17 cellular contexts compared by ENCODE assay signal in the genomic region with DNA sequence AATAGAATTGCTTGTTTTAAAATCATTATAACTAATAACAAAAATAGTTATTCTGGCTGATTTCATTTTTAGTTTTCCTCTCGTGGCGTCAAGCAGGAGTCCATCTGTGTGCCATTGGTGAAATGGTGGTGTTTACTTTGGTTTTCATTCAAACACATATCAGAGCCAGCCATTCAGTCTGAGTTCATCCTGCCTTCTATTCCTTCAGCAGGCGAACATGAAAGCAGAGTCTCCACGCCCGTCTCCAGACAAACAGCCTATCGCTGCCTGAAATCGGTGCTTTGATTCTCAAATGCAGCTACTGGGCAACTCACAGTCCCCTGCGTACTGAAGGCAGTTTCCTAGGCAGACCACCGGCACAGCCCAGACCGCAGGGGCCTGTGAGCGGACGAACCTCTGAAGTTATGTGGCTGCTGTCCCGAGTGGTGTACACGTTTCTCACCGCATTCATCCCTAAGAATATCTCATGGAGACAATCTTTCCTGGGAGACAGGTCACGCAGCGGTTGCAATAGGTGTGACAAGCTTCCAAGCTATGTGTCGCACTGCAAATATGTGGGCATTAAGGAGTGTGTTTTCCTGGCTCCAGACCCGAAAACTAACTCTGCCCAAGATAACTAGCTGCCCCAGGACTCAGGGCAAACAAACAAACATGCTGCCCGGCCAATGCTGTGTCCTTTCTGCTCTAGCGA. TPM values are rescaled to one million over a fixed set of nuclear protein-coding genes. Genes with fewer than 3 reads are reported as not detected.
A peak's percentile ranks its signal among the peaks of the same experiment; 100 is the strongest.
DNase-seq lines count a peak whose midpoint lies in the region; ATAC-seq and TF ChIP-seq lines count a peak whose summit lies in the region.
"Had no signal": no experiment of that assay in that cellular context is flagged by ENCODE, and none has a peak within 500 bp of the region (broad histone marks: within the 10 kb centered on the region; RNA-seq: fewer than 3 reads in every experiment).

No MANE protein-coding gene starts in this region.

- no peak for TF ChIP-seq CTCF in OCI-LY3 (IDR thresholded peaks at IDR 0.05; ENCODE audit: low read depth, low read length)
- TF ChIP-seq CTCF in esophagus muscularis mucosa (IDR thresholded peaks at IDR 0.05): no peak
- TF ChIP-seq CTCF in osteoblast (IDR thresholded peaks at IDR 0.05; ENCODE audit: extremely low read depth, low read depth, low read length): no peak
- TF ChIP-seq CTCF in progenitor cell of endocrine pancreas (IDR thresholded peaks at IDR 0.05; ENCODE audit: unreplicated experiment): no peak

- H3K9ac ChIP-seq in OCI-LY3 (ENCODE audit: low read length): no peak overlapping the region
- H3K9ac ChIP-seq: BLaER1 treated with 17β-estradiol and CSF1 and Interleukin-3, amounts not matched to agents 10 nM and 100 nM had no signal

- intact Hi-C loops in esophagus muscularis mucosa (cut with DNase I): loop anchor here (5.0 kb wide), 1 partner anchor 409 kb away; no protein-coding TSS in a partner anchor

- no peaks in the 10 kb centered on the region for H3K36me3 Mint-ChIP-seq in progenitor cell of endocrine pancreas (ENCODE audit: insufficient read depth)
- H3K36me3 Mint-ChIP-seq: stimulated activated naive B cell treated with anti-CD40 and anti-IgM and Interleukin-4, amounts not matched to agents 10 μg/mL and 1 μg/mL and 100 μg/mL, for 72 hours had no signal

- no peak overlapping the region for H3K4me3 ChIP-seq in OCI-LY3 (ENCODE audit: low read length)
- H3K4me3 ChIP-seq in esophagus muscularis mucosa: peak overlapping the region in 1 of 4 donors; percentile 4
- peak overlapping the region; percentile 57 for H3K4me3 ChIP-seq in osteoblast (ENCODE audit: insufficient read depth, low read length)
- H3K4me3 ChIP-seq: BLaER1 treated with 17β-estradiol and CSF1 and Interleukin-3, amounts not matched to agents 10 nM and 100 nM; hepatocyte; SK-N-MC had no signal

- DNase-seq in EH (ENCODE audit: low read depth) (peak; percentile 23), esophagus muscularis mucosa (ENCODE audit: extremely low spot score) (peak; percentile 50), osteoblast (ENCODE audit: insufficient read length, low spot score, missing footprints) (no peak), progenitor cell of endocrine pancreas (ENCODE audit: low spot score, unreplicated experiment) (no peak), epidermal melanocyte (ENCODE audit: insufficient read length, low spot score) (no peak)
- DNase-seq: activated T-cell treated with anti-CD3 and anti-CD28 coated beads, Interleukin-2, amount 50 U/mL, for 1 hour; effector CD4-positive, alpha-beta T cell; NCI-H1694; stimulated activated CD4-positive, alpha-beta T cell treated with anti-CD3 and anti-CD28 coated beads, Interleukin-4, amount 100 ng/mL, for 24 hours; stimulated activated naive B cell treated with anti-CD40 and anti-IgM and Interleukin-4, amounts not matched to agents 10 μg/mL and 1 μg/mL and 100 μg/mL, for 72 hours had no signal

- H3K36me3 ChIP-seq in OCI-LY3 (replicated peaks; ENCODE audit: low read depth, low read length) (no peaks in the 10 kb centered on the region), esophagus muscularis mucosa (no peaks in the 10 kb centered on the region), osteoblast (ENCODE audit: insufficient read depth, low read length) (no peaks in the 10 kb centered on the region)
- H3K36me3 ChIP-seq: BLaER1 treated with 17β-estradiol and CSF1 and Interleukin-3, amounts not matched to agents 10 nM and 100 nM had no signal

- ATAC-seq in GM21737 (IDR thresholded peaks at IDR 0.05; ENCODE audit: unreplicated experiment) (no peak), GM19467 (IDR thresholded peaks at IDR 0.05; ENCODE audit: unreplicated experiment) (no peak)
- ATAC-seq: activated CD4-positive, CD25-positive, alpha-beta regulatory T cell treated with anti-CD3 and anti-CD28 coated beads, Interleukin-2, amount 50 U/mL, for 24 hours; stimulated activated naive B cell treated with anti-CD40 and anti-IgM and Interleukin-4, amounts not matched to agents 10 μg/mL and 1 μg/mL and 100 μg/mL, for 72 hours had no signal

- H3K4me1 ChIP-seq in OCI-LY3 (ENCODE audit: low read length) (peaks cover 16% of the 10 kb centered on the region), esophagus muscularis mucosa (peaks cover 0 to 6% (median 3%) of the 10 kb centered on the region in 4 donors), osteoblast (ENCODE audit: insufficient read depth, low read length) (peaks cover 8% of the 10 kb centered on the region)
- H3K4me1 ChIP-seq: BLaER1 treated with 17β-estradiol and CSF1 and Interleukin-3, amounts not matched to agents 10 nM and 100 nM had no signal

- H3K4me1 Mint-ChIP-seq in progenitor cell of endocrine pancreas (ENCODE audit: low read depth): peaks cover 5% of the 10 kb centered on the region
- H3K4me1 Mint-ChIP-seq: stimulated activated naive B cell treated with anti-CD40 and anti-IgM and Interleukin-4, amounts not matched to agents 10 μg/mL and 1 μg/mL and 100 μg/mL, for 72 hours had no signal

- WGBS in esophagus muscularis mucosa: 52% methylated on average over 21 of the region's 21 CpGs

- H3K9me3 ChIP-seq in OCI-LY3 (ENCODE audit: insufficient read depth, low read length) (no peaks in the 10 kb centered on the region), esophagus muscularis mucosa (no peaks in the 10 kb centered on the region), osteoblast (ENCODE audit: low read depth, low read length) (no peaks in the 10 kb centered on the region)
- H3K9me3 ChIP-seq: BLaER1 treated with 17β-estradiol and CSF1 and Interleukin-3, amounts not matched to agents 10 nM and 100 nM had no signal

- TF ChIP-seq EP300 in esophagus muscularis mucosa (IDR thresholded peaks at IDR 0.05): no peak

- no peak for TF ChIP-seq POLR2A in esophagus muscularis mucosa (IDR thresholded peaks at IDR 0.05; ENCODE audit: low read depth)

- peaks cover 13% of the 10 kb centered on the region for H3K27me3 Mint-ChIP-seq in progenitor cell of endocrine pancreas
- H3K27me3 Mint-ChIP-seq: stimulated activated naive B cell treated with anti-CD40 and anti-IgM and Interleukin-4, amounts not matched to agents 10 μg/mL and 1 μg/mL and 100 μg/mL, for 72 hours had no signal

- H3K4me2 ChIP-seq in OCI-LY3 (ENCODE audit: low read length) (peak overlapping the region; percentile 44), osteoblast (ENCODE audit: insufficient read depth, low read length) (peak overlapping the region; percentile 85)
- H3K4me2 ChIP-seq: BLaER1 treated with 17β-estradiol and CSF1 and Interleukin-3, amounts not matched to agents 10 nM and 100 nM; hepatocyte had no signal

- no peak overlapping the region for H3K4me3 Mint-ChIP-seq in progenitor cell of endocrine pancreas (ENCODE audit: low read depth)
- H3K4me3 Mint-ChIP-seq: stimulated activated naive B cell treated with anti-CD40 and anti-IgM and Interleukin-4, amounts not matched to agents 10 μg/mL and 1 μg/mL and 100 μg/mL, for 72 hours had no signal

- H3K79me2 ChIP-seq in OCI-LY3 (ENCODE audit: low read length): no peaks in the 10 kb centered on the region
- H3K79me2 ChIP-seq in osteoblast (ENCODE audit: insufficient read depth, low read length): no peaks in the 10 kb centered on the region
- H3K79me2 ChIP-seq: hepatocyte had no signal

- no peak overlapping the region for H3K27ac Mint-ChIP-seq in progenitor cell of endocrine pancreas
- H3K27ac Mint-ChIP-seq: stimulated activated naive B cell treated with anti-CD40 and anti-IgM and Interleukin-4, amounts not matched to agents 10 μg/mL and 1 μg/mL and 100 μg/mL, for 72 hours had no signal

- H2AFZ ChIP-seq in OCI-LY3 (ENCODE audit: low read depth, low read length) (no peak overlapping the region), osteoblast (ENCODE audit: low read length) (peak overlapping the region; percentile 88)
- H2AFZ ChIP-seq: hepatocyte had no signal

- no peaks in the 10 kb centered on the region for H4K20me1 ChIP-seq in OCI-LY3 (ENCODE audit: insufficient read depth, low read length)
- H4K20me1 ChIP-seq in osteoblast (ENCODE audit: insufficient read depth, low read length): no peaks in the 10 kb centered on the region
- H4K20me1 ChIP-seq: BLaER1 treated with 17β-estradiol and CSF1 and Interleukin-3, amounts not matched to agents 10 nM and 100 nM had no signal

- no peaks in the 10 kb centered on the region for H3K9me3 Mint-ChIP-seq in progenitor cell of endocrine pancreas (ENCODE audit: low read depth)
- H3K9me3 Mint-ChIP-seq: stimulated activated naive B cell treated with anti-CD40 and anti-IgM and Interleukin-4, amounts not matched to agents 10 μg/mL and 1 μg/mL and 100 μg/mL, for 72 hours had no signal

- H3K27me3 ChIP-seq in OCI-LY3 (ENCODE audit: low read depth, low read length): peaks cover 20% of the 10 kb centered on the region; the same call in 1 of the 2 replicates
- no peaks in the 10 kb centered on the region for H3K27me3 ChIP-seq in esophagus muscularis mucosa
- peaks cover 12% of the 10 kb centered on the region for H3K27me3 ChIP-seq in osteoblast (ENCODE audit: insufficient read depth, low read length)
- H3K27me3 ChIP-seq: BLaER1 treated with 17β-estradiol and CSF1 and Interleukin-3, amounts not matched to agents 10 nM and 100 nM; hepatocyte had no signal

- no peak overlapping the region for H3K27ac ChIP-seq in OCI-LY3 (ENCODE audit: low read length)
- no peak overlapping the region for H3K27ac ChIP-seq in esophagus muscularis mucosa (replicated peaks in 1 of 4)
- H3K27ac ChIP-seq in osteoblast (ENCODE audit: low read depth, low read length): no peak overlapping the region
- H3K27ac ChIP-seq: hepatocyte, SK-N-MC had no signal

RNA-seq across cellular contexts. Expression of gene RYR3, which starts 17.0 kb away (rescaled TPM):
- total RNA-seq in esophagus muscularis mucosa (1 to 10 TPM; 3.7 to 7.2 (median 4.5) TPM), osteoblast (not detected in 2 replicates), progenitor cell of endocrine pancreas (0.07 and 0.22 TPM in 2 replicates)

Comparison
In these comparisons a context has a peak if more than half of its experiments do, and no peak if none do; other contexts are left out.
1. DNase-seq: peak in EH (single experiment) and esophagus muscularis mucosa (single experiment); none in osteoblast (single experiment), progenitor cell of endocrine pancreas (single experiment) and epidermal melanocyte (single experiment).